In the genomic region with DNA sequence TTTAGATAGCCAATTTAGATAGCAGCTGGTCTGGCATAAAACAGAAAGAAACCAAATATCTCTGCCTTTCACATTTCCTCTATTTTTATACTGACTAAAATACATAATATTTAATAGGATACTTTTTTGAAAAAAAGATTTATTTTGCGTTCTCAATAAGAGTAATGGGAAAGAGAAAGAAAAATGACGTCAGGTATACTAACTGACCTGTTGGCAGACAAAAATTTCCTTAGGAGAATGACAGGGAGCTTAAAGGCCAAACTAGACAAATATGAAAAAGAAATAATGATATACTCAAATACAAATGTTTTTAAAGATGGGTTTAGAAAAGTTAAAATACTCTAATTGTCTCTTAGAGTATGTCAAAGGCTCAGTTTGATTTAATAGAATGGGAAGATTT, we compare ENCODE assay signal across 8 cellular contexts.
"Had no signal": no experiment of that assay in that cellular context is flagged by ENCODE, and none has a peak within 500 bp of the region (broad histone marks: within the 10 kb centered on the region; RNA-seq: fewer than 3 reads in every experiment).

No MANE protein-coding gene starts in this region.

- H3K4me3 ChIP-seq: GM12878 had no signal

- FAIRE-seq: G401.6, GM12878, GM12891, GM12892, GM18507, GM19239 had no signal

- DNase-seq: GDM1, GF-D8 had no signal

- ATAC-seq: GM12878 had no signal
